In the genomic region with DNA sequence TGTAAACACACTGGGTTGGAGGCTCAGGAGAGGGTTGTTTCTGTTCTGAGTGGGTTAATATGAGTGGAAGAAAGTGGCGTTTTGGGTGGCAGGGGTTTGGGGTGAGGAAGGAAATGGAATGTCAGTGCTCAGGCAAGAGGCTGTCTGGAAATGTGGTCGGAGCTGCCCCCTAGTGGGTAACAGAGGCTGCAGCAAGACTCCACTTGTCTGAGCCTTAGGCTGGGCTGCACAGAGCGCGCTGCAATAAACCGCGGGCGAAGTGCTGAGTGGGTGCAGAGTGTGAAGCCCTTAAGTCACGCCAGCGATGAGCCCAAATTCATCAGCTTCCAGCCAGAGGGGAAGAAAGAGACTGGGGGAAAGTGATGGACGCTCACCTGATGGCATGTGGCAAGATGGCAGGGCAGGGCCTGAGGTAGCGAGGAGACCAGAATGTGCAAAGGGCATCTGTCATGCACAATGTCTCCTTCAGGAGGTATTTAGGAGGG, we compare ENCODE assay signal across 8 cellular contexts. TPM values are rescaled to one million over a fixed set of nuclear protein-coding genes. Genes with fewer than 3 reads are reported as not detected.
DNase-seq lines count a peak whose midpoint lies in the region; ATAC-seq, FAIRE-seq and TF ChIP-seq lines count a peak whose summit lies in the region.

No MANE protein-coding gene starts in this region.

- no peak for FAIRE-seq in astrocyte (lab: Jason Lieb, UNC)

- no peaks in the 10 kb centered on the region for H3K9me2 ChIP-seq in hepatocyte (replicated peaks; ENCODE audit: insufficient read depth)

- H3K79me2 ChIP-seq in astrocyte (ENCODE audit: insufficient read depth, low read length) (no peaks in the 10 kb centered on the region), hepatocyte (no peaks in the 10 kb centered on the region)

- H3K4me2 ChIP-seq in astrocyte (ENCODE audit: low read length) (peak overlapping the region; percentile 78), hepatocyte (peak overlapping the region; percentile 71), skeletal muscle satellite cell (ENCODE audit: low read length) (peak overlapping the region; percentile 89)

- H3K9ac ChIP-seq in ES-I3 (ENCODE audit: low read depth, low read length), result peak overlapping the region; percentile 36; the same call in 1 of the 2 replicates
- peak overlapping the region; percentile 5 for H3K9ac ChIP-seq in astrocyte (ENCODE audit: low read length)
- H3K9ac ChIP-seq in skeletal muscle satellite cell (ENCODE audit: low read depth, low read length), result peak overlapping the region; percentile 45

- H3K4me3 Mint-ChIP-seq in astrocyte (ENCODE audit: unreplicated experiment), result no peak overlapping the region

- peak; percentile 96 for TF ChIP-seq CTCF in HFF-Myc (IDR thresholded peaks at IDR 0.05; ENCODE audit: low read depth, low read length, missing control alignments)
- TF ChIP-seq CTCF in astrocyte (IDR thresholded peaks at IDR 0.05; ENCODE audit: insufficient read depth, low read depth, low read length), result peak; percentile 94
- TF ChIP-seq CTCF in hepatocyte (IDR thresholded peaks at IDR 0.05; ENCODE audit: poor library complexity), result peak; percentile 81

- no peaks in the 10 kb centered on the region; the same call in 1 of the 2 replicates for H3K4me1 ChIP-seq in ES-I3 (ENCODE audit: insufficient read depth, low read length)
- peaks cover 2% of the 10 kb centered on the region for H3K4me1 ChIP-seq in astrocyte (ENCODE audit: insufficient read depth, low read length)
- no peaks in the 10 kb centered on the region for H3K4me1 ChIP-seq in hepatocyte (ENCODE audit: insufficient read depth)
- H3K4me1 ChIP-seq in skeletal muscle satellite cell (ENCODE audit: control insufficient read depth, insufficient read depth, low read length), result no peaks in the 10 kb centered on the region

- H3K27ac Mint-ChIP-seq in astrocyte (ENCODE audit: unreplicated experiment), result no peak overlapping the region

- no peaks in the 10 kb centered on the region for H3K36me3 ChIP-seq in ES-I3 (ENCODE audit: insufficient read depth, low read length)
- no peaks in the 10 kb centered on the region for H3K36me3 ChIP-seq in astrocyte (ENCODE audit: insufficient read depth, low read length)
- H3K36me3 ChIP-seq in hepatocyte (replicated peaks; ENCODE audit: insufficient read depth, low read depth), result no peaks in the 10 kb centered on the region
- no peaks in the 10 kb centered on the region for H3K36me3 ChIP-seq in skeletal muscle satellite cell (ENCODE audit: insufficient read depth, low read length)

- H2AFZ ChIP-seq in astrocyte (ENCODE audit: low read depth, low read length), result peak overlapping the region; percentile 63
- H2AFZ ChIP-seq in hepatocyte, result peak overlapping the region; percentile 76

- H3K36me3 Mint-ChIP-seq in astrocyte (ENCODE audit: low read depth, unreplicated experiment), result no peaks in the 10 kb centered on the region

- peaks cover 57% of the 10 kb centered on the region for H3K27me3 Mint-ChIP-seq in astrocyte (ENCODE audit: low read depth, unreplicated experiment)

- DNase-seq in HFF-Myc (ENCODE audit: extremely low read depth, low read depth) (peak; percentile 61), NCI-H146 treated with DMSO at 0.1 percent for 48 hours (lab: John Stamatoyannopoulos, UW; ENCODE audit: unreplicated experiment) (peak; percentile 28), T-helper 9 cell (peak; percentile 55), astrocyte (ENCODE audit: low read depth) (peak; percentile 39), hepatocyte (ENCODE audit: low spot score) (peak; percentile 86)

- ATAC-seq in HG03378 (IDR thresholded peaks at IDR 0.05; ENCODE audit: unreplicated experiment), result no peak

- H3K27me3 ChIP-seq in astrocyte (ENCODE audit: insufficient read depth, low read length) (peaks cover 32% of the 10 kb centered on the region), hepatocyte (peaks cover 21% of the 10 kb centered on the region), skeletal muscle satellite cell (ENCODE audit: control insufficient read depth, insufficient read depth, low read length) (peaks cover 61% of the 10 kb centered on the region)

- H3K9me3 ChIP-seq in ES-I3 (ENCODE audit: control insufficient read depth, insufficient read depth, low read length) (no peaks in the 10 kb centered on the region), astrocyte (ENCODE audit: insufficient read depth, low read depth, low read length) (no peaks in the 10 kb centered on the region), hepatocyte (ENCODE audit: low read depth) (no peaks in the 10 kb centered on the region), skeletal muscle satellite cell (replicated peaks; ENCODE audit: low read length) (no peaks in the 10 kb centered on the region)

- no peaks in the 10 kb centered on the region for H3K4me1 Mint-ChIP-seq in astrocyte (ENCODE audit: low read depth, unreplicated experiment)

- no peaks in the 10 kb centered on the region for H4K20me1 ChIP-seq in astrocyte (ENCODE audit: insufficient read depth, low read length)
- H4K20me1 ChIP-seq in hepatocyte (ENCODE audit: insufficient read depth, poor library complexity, severe bottlenecking), result no peaks in the 10 kb centered on the region

- H3K27ac ChIP-seq in astrocyte (ENCODE audit: low read depth, low read length) (no peak overlapping the region), hepatocyte (no peak overlapping the region)

- WGBS in hepatocyte (ENCODE audit: low lambda C conversion rate, missing lambda C conversion rate), result 20% methylated on average over 11 of the region's 11 CpGs

- H3K4me3 ChIP-seq in HFF-Myc (replicated peaks; ENCODE audit: low read depth, low read length) (no peak overlapping the region), astrocyte (ENCODE audit: insufficient read depth, low read depth, low read length) (no peak overlapping the region), hepatocyte (no peak overlapping the region), skeletal muscle satellite cell (ENCODE audit: low read length) (peak overlapping the region; percentile 67)

- no peaks in the 10 kb centered on the region for H3K9me3 Mint-ChIP-seq in astrocyte (ENCODE audit: unreplicated experiment)

RNA-seq across cellular contexts. Expression of gene VSX2, which starts 12.3 kb away (rescaled TPM):
- total RNA-seq in astrocyte, result not detected in 2 replicates
- not detected in 2 replicates for total RNA-seq in hepatocyte
- polyA plus RNA-seq in hepatocyte, result not detected in 2 replicates
- total RNA-seq in skeletal muscle satellite cell (2012; rRNA removed), result not detected in 2 replicates

RNA-seq across cellular contexts. Expression of gene ABCD4, which starts 51.1 kb away (rescaled TPM):
- total RNA-seq in astrocyte, result 48.6 and 49.2 TPM in 2 replicates
- 37.3 and 44.0 TPM in 2 replicates for total RNA-seq in hepatocyte
- polyA plus RNA-seq in hepatocyte, result 71.9 and 80.7 TPM in 2 replicates
- 19.0 and 19.9 TPM in 2 replicates for total RNA-seq in skeletal muscle satellite cell (2012; rRNA removed)

Comparison
In these comparisons a context has a peak if more than half of its experiments do, and no peak if none do; other contexts are left out.
1. DNase-seq: peak in every context shown above with its lines; median percentile 86 in hepatocyte; 61 in HFF-Myc; 55 in T-helper 9 cell; 39 in astrocyte; 28 in NCI-H146 treated with DMSO at 0.1 percent for 48 hours.